Comparison of ENCODE assay signal across 19 cellular contexts in genomic region chr1:220966874-220967631, GRCh38.
DNase-seq lines count a peak whose midpoint lies in the region; ATAC-seq and TF ChIP-seq lines count a peak whose summit lies in the region.
"Had no signal": no experiment of that assay in that cellular context is flagged by ENCODE, and none has a peak within 500 bp of the region (broad histone marks: within the 10 kb centered on the region; RNA-seq: fewer than 3 reads in every experiment).

No MANE protein-coding gene starts in this region.

- peaks cover 9% of the 10 kb centered on the region for H3K36me3 Mint-ChIP-seq in HFFc6 (ENCODE audit: low read depth)
- H3K36me3 Mint-ChIP-seq: immature natural killer cell had no signal

- H3K4me3 Mint-ChIP-seq in HFFc6: peak overlapping the region; percentile 65
- H3K4me3 Mint-ChIP-seq: activated CD4-positive, alpha-beta T cell treated with anti-CD3 and anti-CD28 coated beads, Interleukin-2, amount 10 ng/mL, durations not matched to agents 24 days and 14 days; activated naive CD4-positive, alpha-beta T cell treated with anti-CD3 and anti-CD28 coated beads for 36 hours; immature natural killer cell; memory B cell; nephron had no signal

- H3K4me3 ChIP-seq in SK-N-SH (ENCODE audit: low read depth in 2 of 2, low read length in 1 of 2) (no peak overlapping the region), foreskin fibroblast (ENCODE audit: low read depth in 1 of 2, low read length in 2 of 2) (no peak overlapping the region)
- H3K4me3 ChIP-seq: psoas muscle, testis had no signal

- H3K27ac ChIP-seq in SK-N-SH (ENCODE audit: low read depth in 2 of 2, low read length in 1 of 2): peak overlapping the region in 1 of 2 experiments; percentile 67; a peak in 2 of 4 replicates
- H3K27ac ChIP-seq: psoas muscle, testis had no signal

- no peak overlapping the region for H3K9ac ChIP-seq in SK-N-SH

- H3K9me2 ChIP-seq in SK-N-SH: no peaks in the 10 kb centered on the region

- H2AFZ ChIP-seq in SK-N-SH (ENCODE audit: low read depth): peak overlapping the region; percentile 43; the same call in 1 of the 2 replicates

- H3K4me1 Mint-ChIP-seq in HFFc6 (ENCODE audit: low read depth): peaks cover 70% of the 10 kb centered on the region
- H3K4me1 Mint-ChIP-seq: activated CD4-positive, alpha-beta T cell treated with anti-CD3 and anti-CD28 coated beads, Interleukin-2, amount 10 ng/mL, durations not matched to agents 24 days and 14 days; immature natural killer cell; memory B cell had no signal

- peak overlapping the region; percentile 90 for H3K27ac Mint-ChIP-seq in HFFc6
- H3K27ac Mint-ChIP-seq: activated CD4-positive, alpha-beta T cell treated with anti-CD3 and anti-CD28 coated beads, Interleukin-2, amount 10 ng/mL, durations not matched to agents 24 days and 14 days; activated naive CD4-positive, alpha-beta T cell treated with anti-CD3 and anti-CD28 coated beads for 36 hours; immature natural killer cell; memory B cell; nephron had no signal

- H3K4me1 ChIP-seq in SK-N-SH (ENCODE audit: control insufficient read depth in 1 of 2, insufficient read depth in 2 of 2, low read depth in 1 of 2, low read length in 1 of 2): peaks cover 0 to 19% of the 10 kb centered on the region in 2 experiments; a peak in 2 of 4 replicates
- H3K4me1 ChIP-seq: psoas muscle, testis had no signal

- H3K36me3 ChIP-seq in SK-N-SH (replicated peaks in 1 of 2; ENCODE audit: control insufficient read depth in 1 of 2, insufficient read depth in 2 of 2, low read length in 1 of 2): no peaks in the 10 kb centered on the region

- H4K20me1 ChIP-seq in SK-N-SH (ENCODE audit: insufficient read depth): no peaks in the 10 kb centered on the region

- CTCF ChIA-PET in SK-N-SH (lab: Yijun Ruan, JAX): interaction anchor here (1.0 to 1.5 kb wide), 5 partner anchors 23 to 444 kb away, joined by 3 to 5 read pairs (median 3); no protein-coding TSS in a partner anchor

- ATAC-seq in HG03565 (IDR thresholded peaks at IDR 0.05; ENCODE audit: unreplicated experiment): no peak
- no peak for ATAC-seq in GM21717 (IDR thresholded peaks at IDR 0.05; ENCODE audit: unreplicated experiment)
- ATAC-seq: psoas muscle had no signal

- H3K9me3 ChIP-seq in SK-N-SH: no peaks in the 10 kb centered on the region
- H3K9me3 ChIP-seq: testis had no signal

- POLR2A ChIA-PET in SK-N-SH (lab: Yijun Ruan, JAX): interaction anchor here (0.7 kb wide), 1 partner anchor 64 kb away, joined by 3 read pairs; no protein-coding TSS in a partner anchor

- H3K79me2 ChIP-seq in SK-N-SH (ENCODE audit: insufficient read depth): no peaks in the 10 kb centered on the region

- peaks cover 7% of the 10 kb centered on the region for H3K9me3 Mint-ChIP-seq in HFFc6
- H3K9me3 Mint-ChIP-seq: activated CD4-positive, alpha-beta T cell treated with anti-CD3 and anti-CD28 coated beads, Interleukin-2, amount 10 ng/mL, durations not matched to agents 24 days and 14 days had no signal

- DNase-seq in COLO829 (ENCODE audit: low spot score): peak; percentile 18
- DNase-seq in HFFc6: peak; percentile 88
- peak; percentile 64 for DNase-seq in SK-N-SH
- DNase-seq in foreskin fibroblast: peak; percentile 65 to 68
- DNase-seq in hypothalamus (lab: John Stamatoyannopoulos, UW): no peak
- no peak for DNase-seq in NCI-H1436 (lab: John Stamatoyannopoulos, UW)
- DNase-seq: activated CD4-positive, alpha-beta T cell treated with anti-CD3 and anti-CD28 coated beads, Interleukin-2, amount 10 ng/mL, durations not matched to agents 24 days and 14 days; activated naive CD4-positive, alpha-beta T cell treated with anti-CD3 and anti-CD28 coated beads for 36 hours; Calu3; glutamatergic neuron; immature natural killer cell; Karpas-422; psoas muscle; SIG-M5; testis had no signal

- H3F3A ChIP-seq in SK-N-SH (replicated peaks; ENCODE audit: insufficient read depth): peaks cover 18% of the 10 kb centered on the region

- TF ChIP-seq EP300 in SK-N-SH (IDR thresholded peaks at IDR 0.05; ENCODE audit: borderline replicate concordance in 1 of 2, low read depth in 1 of 2, low read length in 1 of 2): peak in 1 of 2 experiments; percentile 75; a peak in 1 of 4 replicates

- no peak for TF ChIP-seq CTCF in HFFc6 (IDR thresholded peaks at IDR 0.05)
- no peak for TF ChIP-seq CTCF in SK-N-SH (IDR thresholded peaks at IDR 0.05)
- no peak for TF ChIP-seq CTCF in foreskin fibroblast (IDR thresholded peaks at IDR 0.05; ENCODE audit: low read depth, low read length)

- no peaks in the 10 kb centered on the region for H3K27me3 ChIP-seq in SK-N-SH (ENCODE audit: insufficient read depth)
- H3K27me3 ChIP-seq: testis had no signal

- H3K4me2 ChIP-seq in SK-N-SH: no peak overlapping the region

- peak; percentile 22 for TF ChIP-seq RAD21 in SK-N-SH (IDR thresholded peaks at IDR 0.05; ENCODE audit: low read length)

- 51% methylated on average over 8 of the region's 8 CpGs for WGBS in SK-N-SH (ENCODE audit: low lambda C conversion rate)

- H3K27me3 Mint-ChIP-seq in HFFc6 (ENCODE audit: insufficient read depth): peaks cover 8% of the 10 kb centered on the region; the same call in 1 of the 2 replicates
- H3K27me3 Mint-ChIP-seq: activated CD4-positive, alpha-beta T cell treated with anti-CD3 and anti-CD28 coated beads, Interleukin-2, amount 10 ng/mL, durations not matched to agents 24 days and 14 days; memory B cell had no signal

TF ChIP-seq in SK-N-SH, 30 proteins besides CTCF, POLR2A, EP300 and RAD21:
- TF ChIP-seq CHD2 (IDR thresholded peaks at IDR 0.05; ENCODE audit: low read length, partially characterized antibody) (peak; percentile 48), TAF1 (IDR thresholded peaks at IDR 0.05; ENCODE audit: borderline replicate concordance, low read depth, low read length) (no peak), JUND (IDR thresholded peaks at IDR 0.05) (no peak), TCF12 (IDR thresholded peaks at IDR 0.05) (peak; percentile 81), GATA2 (CRISPR knock-in tag; IDR thresholded peaks at IDR 0.05) (peak; percentile 62; the same call in 1 of the 2 replicates), EZH2phosphoT487 (IDR thresholded peaks at IDR 0.05; ENCODE audit: borderline replicate concordance, low read depth) (no peak), RXRA (IDR thresholded peaks at IDR 0.05; ENCODE audit: borderline replicate concordance, low read depth) (no peak), IRF3 (IDR thresholded peaks at IDR 0.05; ENCODE audit: low read depth, low read length) (no peak), SIN3A (IDR thresholded peaks at IDR 0.05; ENCODE audit: borderline replicate concordance, low read depth, low read length) (no peak), TEAD4 (IDR thresholded peaks at IDR 0.05; ENCODE audit: borderline replicate concordance, insufficient read depth) (no peak), MEF2A (IDR thresholded peaks at IDR 0.05; ENCODE audit: borderline replicate concordance, low read depth) (no peak), PBX3 (IDR thresholded peaks at IDR 0.05) (no peak), YY1 (IDR thresholded peaks at IDR 0.05; ENCODE audit: low read depth) (no peak), FOXJ3 (CRISPR knock-in tag; IDR thresholded peaks at IDR 0.05) (peak; percentile 80)

Comparison
In these comparisons a context has a peak if more than half of its experiments do, and no peak if none do; other contexts are left out.
1. DNase-seq: peak in COLO829 (single experiment), HFFc6 (single experiment), SK-N-SH (single experiment) and foreskin fibroblast (2 of 2); none in hypothalamus (0 of 51) and NCI-H1436 (single experiment).